Comparison of ENCODE assay signal across 19 cellular contexts in the genomic region with DNA sequence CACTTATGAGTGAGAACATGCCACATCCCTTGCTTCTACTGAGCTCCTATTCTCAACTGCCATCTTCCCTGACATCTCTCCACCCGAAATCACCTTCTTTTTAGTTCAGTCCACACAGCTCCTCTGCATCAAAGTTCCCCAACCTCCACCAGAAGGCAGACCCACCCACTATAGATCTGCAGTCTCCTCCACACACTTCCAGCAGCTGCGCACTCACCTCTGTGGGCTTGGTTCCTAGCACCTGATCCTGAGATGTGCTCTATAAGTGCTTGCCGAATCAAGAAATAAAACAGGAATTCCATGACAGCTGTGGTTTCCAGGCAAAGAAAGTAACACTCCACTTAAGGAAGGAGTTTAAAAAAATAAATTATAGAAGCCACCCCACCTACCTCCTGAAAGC.
DNase-seq lines count a peak whose midpoint lies in the region; ATAC-seq and TF ChIP-seq lines count a peak whose summit lies in the region.
"Had no signal": no experiment of that assay in that cellular context is flagged by ENCODE, and none has a peak within 500 bp of the region (broad histone marks: within the 10 kb centered on the region; RNA-seq: fewer than 3 reads in every experiment).

No MANE protein-coding gene starts in this region.

- peaks cover 14% of the 10 kb centered on the region for H3K36me3 Mint-ChIP-seq in MCF 10A (ENCODE audit: insufficient read depth, unreplicated experiment)
- peaks cover 87% of the 10 kb centered on the region for H3K36me3 Mint-ChIP-seq in activated B cell treated with CpG ODN at 0.5 μM for 24 hours (ENCODE audit: low read depth)

- no peaks in the 10 kb centered on the region for H3K27me3 ChIP-seq in breast epithelium

- no peak for TF ChIP-seq CTCF in MCF 10A (IDR thresholded peaks at IDR 0.05; ENCODE audit: unreplicated experiment)
- TF ChIP-seq CTCF in breast epithelium (IDR thresholded peaks at IDR 0.05), result no peak
- TF ChIP-seq CTCF in activated B cell treated with CpG ODN at 0.5 μM for 24 hours (IDR thresholded peaks at IDR 0.05), result no peak

- ATAC-seq in activated B cell treated with CpG ODN at 0.5 μM for 24 hours (ENCODE audit: low read depth) (no peak), HG02759 (IDR thresholded peaks at IDR 0.05; ENCODE audit: unreplicated experiment) (no peak), HG03139 (IDR thresholded peaks at IDR 0.05; ENCODE audit: unreplicated experiment) (no peak), GM21619 (IDR thresholded peaks at IDR 0.05; ENCODE audit: unreplicated experiment) (no peak)
- ATAC-seq: A549, HCT116 had no signal

- BruUV-seq in MCF 10A (replicated peaks; lab: Mats Ljungman, UMichigan), result no TSS peak

- H3K27me3 Mint-ChIP-seq in MCF 10A (ENCODE audit: insufficient read depth, unreplicated experiment) (no peaks in the 10 kb centered on the region), activated B cell treated with CpG ODN at 0.5 μM for 24 hours (no peaks in the 10 kb centered on the region)
- H3K27me3 Mint-ChIP-seq: CD4-positive, alpha-beta memory T cell had no signal

- no peak overlapping the region for H3K27ac ChIP-seq in breast epithelium
- H3K27ac ChIP-seq: A549, GM23248 had no signal

- CTCF ChIA-PET in MCF 10A (lab: Yijun Ruan, JAX), result interaction anchor here (0.6 to 6.4 kb wide), 6 partner anchors 9 to 154 kb away, joined by 3 to 47 read pairs (median 3); no protein-coding TSS in a partner anchor
- CTCF ChIA-PET in activated B cell treated with CpG ODN at 0.5 μM for 24 hours (lab: Charles Lee), result no interaction called here

- TF ChIP-seq POLR2A in breast epithelium (IDR thresholded peaks at IDR 0.05), result no peak

- H3K36me3 ChIP-seq in breast epithelium, result no peaks in the 10 kb centered on the region

- no peaks in the 10 kb centered on the region for H3K9me3 ChIP-seq in breast epithelium
- H3K9me3 ChIP-seq: A549, Caco-2 had no signal

- no peaks in the 10 kb centered on the region for H3K4me1 ChIP-seq in breast epithelium
- H3K4me1 ChIP-seq: A549 had no signal

- H3K27ac Mint-ChIP-seq in MCF 10A (ENCODE audit: low read depth, unreplicated experiment) (peak overlapping the region; percentile 75), activated B cell treated with CpG ODN at 0.5 μM for 24 hours (peak overlapping the region; percentile 13)
- H3K27ac Mint-ChIP-seq: H9 had no signal

- no peaks in the 10 kb centered on the region for H3K9me3 Mint-ChIP-seq in MCF 10A (ENCODE audit: unreplicated experiment)
- H3K9me3 Mint-ChIP-seq in activated B cell treated with CpG ODN at 0.5 μM for 24 hours, result no peaks in the 10 kb centered on the region
- H3K9me3 Mint-ChIP-seq: CD4-positive, alpha-beta memory T cell; H9 had no signal

- H3K4me1 Mint-ChIP-seq in MCF 10A (ENCODE audit: insufficient read depth, unreplicated experiment) (no peaks in the 10 kb centered on the region), activated B cell treated with CpG ODN at 0.5 μM for 24 hours (peaks cover 10% of the 10 kb centered on the region)

- DNase-seq in MCF 10A (ENCODE audit: unreplicated experiment), result no peak
- DNase-seq in breast epithelium (ENCODE audit: low spot score in 2 of 2), result no peak
- DNase-seq in activated B cell treated with CpG ODN at 0.5 μM for 24 hours, result no peak
- DNase-seq in putamen (ENCODE audit: low spot score), result peak; percentile 42
- DNase-seq: 8988T; ACHN; AML-193; C1 segment of cervical spinal cord; Caco-2; CD4-positive, alpha-beta memory T cell; DMS153; DND-41; GM23248; H9 had no signal

- intact Hi-C loops in MCF 10A (cut with micrococcal nuclease), result no loop called here
- intact Hi-C loops in breast epithelium (cut with DNase I; ENCODE audit: low total_unique reads), result no loop called here
- intact Hi-C loops in activated B cell treated with CpG ODN at 0.5 μM for 24 hours (cut with micrococcal nuclease), result no loop called here

- H3K4me3 ChIP-seq in breast epithelium, result no peak overlapping the region
- H3K4me3 ChIP-seq: A549, GM23248 had no signal

- no peak overlapping the region for H3K4me3 Mint-ChIP-seq in MCF 10A (ENCODE audit: unreplicated experiment)
- H3K4me3 Mint-ChIP-seq in activated B cell treated with CpG ODN at 0.5 μM for 24 hours, result no peak overlapping the region
- H3K4me3 Mint-ChIP-seq: CD4-positive, alpha-beta memory T cell had no signal

- POLR2A ChIA-PET in MCF 10A (lab: Yijun Ruan, JAX), result no interaction called here
- POLR2A ChIA-PET in activated B cell treated with CpG ODN at 0.5 μM for 24 hours (lab: Charles Lee), result no interaction called here
